ENCODE assay signal across 8 cellular contexts in genomic region chr7:112204776-112205347, GRCh38. TPM values are rescaled to one million over a fixed set of nuclear protein-coding genes. Genes with fewer than 3 reads are reported as not detected.
DNase-seq lines count a peak whose midpoint lies in the region; ATAC-seq, FAIRE-seq and TF ChIP-seq lines count a peak whose summit lies in the region.

No MANE protein-coding gene starts in this region.

- H3K36me3 Mint-ChIP-seq in astrocyte (ENCODE audit: low read depth, unreplicated experiment), result no peaks in the 10 kb centered on the region

- no peak for TF ChIP-seq EP300 in stomach (IDR thresholded peaks at IDR 0.05)

- H3K4me2 ChIP-seq in astrocyte (ENCODE audit: low read length), result peak overlapping the region; percentile 95

- no peaks in the 10 kb centered on the region for H3K9me3 ChIP-seq in astrocyte (ENCODE audit: insufficient read depth, low read depth, low read length)
- H3K9me3 ChIP-seq in stomach, result no peaks in the 10 kb centered on the region

- no peak for TF ChIP-seq POLR2A in stomach (IDR thresholded peaks at IDR 0.05)

- peak overlapping the region; percentile 96 for H2AFZ ChIP-seq in astrocyte (ENCODE audit: low read depth, low read length)

- H3K27me3 Mint-ChIP-seq in astrocyte (ENCODE audit: low read depth, unreplicated experiment), result no peaks in the 10 kb centered on the region

- H4K20me1 ChIP-seq in astrocyte (ENCODE audit: insufficient read depth, low read length), result peaks cover 7% of the 10 kb centered on the region

- TF ChIP-seq CTCF in astrocyte (IDR thresholded peaks at IDR 0.05; ENCODE audit: insufficient read depth, low read depth, low read length) (no peak), stomach (IDR thresholded peaks at IDR 0.05) (no peak)

- peaks cover 76% of the 10 kb centered on the region for H3K79me2 ChIP-seq in astrocyte (ENCODE audit: insufficient read depth, low read length)

- peaks cover 23% of the 10 kb centered on the region for H3K4me1 Mint-ChIP-seq in astrocyte (ENCODE audit: low read depth, unreplicated experiment)

- peak overlapping the region; percentile 90 for H3K27ac Mint-ChIP-seq in astrocyte (ENCODE audit: unreplicated experiment)

- no peaks in the 10 kb centered on the region for H3K27me3 ChIP-seq in astrocyte (ENCODE audit: insufficient read depth, low read length)
- H3K27me3 ChIP-seq in stomach, result peaks cover 0 to 4% (median 0%) of the 10 kb centered on the region in 3 donors

- H3K36me3 ChIP-seq in astrocyte (ENCODE audit: insufficient read depth, low read length), result no peaks in the 10 kb centered on the region
- H3K36me3 ChIP-seq in stomach, result no peaks in the 10 kb centered on the region

- no peak for ATAC-seq in GM19397 (IDR thresholded peaks at IDR 0.05; ENCODE audit: unreplicated experiment)

- H3K27ac ChIP-seq in astrocyte (ENCODE audit: low read depth, low read length) (peak overlapping the region; percentile 64), stomach (peak overlapping the region; percentile 79 to 92 (median 89))

- H3K4me3 Mint-ChIP-seq in astrocyte (ENCODE audit: unreplicated experiment), result peak overlapping the region; percentile 100

- intact Hi-C loops in stomach (cut with DNase I; ENCODE audit: low total_unique reads), result no loop called here

- DNase-seq in NCI-H2107 treated with DMSO at 0.1 percent for 48 hours (lab: John Stamatoyannopoulos, UW; ENCODE audit: unreplicated experiment) (peak; percentile 30), NCI-H2107 (lab: John Stamatoyannopoulos, UW) (no peak), NCI-H345 treated with DMSO at 0.1 percent for 48 hours (lab: John Stamatoyannopoulos, UW; ENCODE audit: unreplicated experiment) (peak; percentile 37), astrocyte (ENCODE audit: low read depth) (no peak), inferior parietal cortex (ENCODE audit: extremely low spot score) (peak; percentile 61), stomach (no peak), ureter (ENCODE audit: low spot score) (no peak)

- no peak for FAIRE-seq in astrocyte (lab: Jason Lieb, UNC)

- peak overlapping the region; percentile 94 for H3K4me3 ChIP-seq in astrocyte (ENCODE audit: insufficient read depth, low read depth, low read length)
- peak overlapping the region; percentile 81 to 90 (median 86) for H3K4me3 ChIP-seq in stomach

- 0 to 1% (median 1%) methylated on average over 10 of the region's 10 CpGs for WGBS in stomach, 5 donors

- H3K9ac ChIP-seq in astrocyte (ENCODE audit: low read length), result peak overlapping the region; percentile 89

- H3K4me1 ChIP-seq in astrocyte (ENCODE audit: insufficient read depth, low read length) (peaks cover 4% of the 10 kb centered on the region), stomach (peaks cover 5 to 41% (median 25%) of the 10 kb centered on the region in 4 donors)

- H3K9me3 Mint-ChIP-seq in astrocyte (ENCODE audit: unreplicated experiment), result no peaks in the 10 kb centered on the region

RNA-seq across cellular contexts. Expression of gene DOCK4, which starts 1.3 kb away (rescaled TPM):
- total RNA-seq in astrocyte (31.4 and 32.2 TPM in 2 replicates), stomach (10 to 100 TPM; 14.0 to 54.9 (median 19.6) TPM), ureter (37.9 TPM)
- 1 to 10 TPM; 1.1 to 1.8 (median 1.5) TPM for polyA plus RNA-seq in stomach

RNA-seq across cellular contexts. Expression of gene ZNF277, which starts 1.6 kb away (rescaled TPM):
- total RNA-seq in astrocyte, result 22.9 and 23.0 TPM in 2 replicates
- total RNA-seq in stomach, result 10 to 100 TPM in 4 of 5 donors, 1 to 10 TPM in 1; 9.9 to 75.0 (median 28.7) TPM
- polyA plus RNA-seq in stomach, result 10 to 100 TPM; 16.0 to 39.0 (median 22.3) TPM
- total RNA-seq in ureter, result 20.6 TPM

Comparison
In these comparisons a context has a peak if more than half of its experiments do, and no peak if none do; other contexts are left out.
1. DNase-seq: peak in NCI-H2107 treated with DMSO at 0.1 percent for 48 hours (single experiment), NCI-H345 treated with DMSO at 0.1 percent for 48 hours (single experiment) and inferior parietal cortex (single experiment); none in NCI-H2107 (single experiment), astrocyte (single experiment), stomach (single experiment) and ureter (single experiment).